21 cellular contexts compared by ENCODE assay signal in the genomic region with DNA sequence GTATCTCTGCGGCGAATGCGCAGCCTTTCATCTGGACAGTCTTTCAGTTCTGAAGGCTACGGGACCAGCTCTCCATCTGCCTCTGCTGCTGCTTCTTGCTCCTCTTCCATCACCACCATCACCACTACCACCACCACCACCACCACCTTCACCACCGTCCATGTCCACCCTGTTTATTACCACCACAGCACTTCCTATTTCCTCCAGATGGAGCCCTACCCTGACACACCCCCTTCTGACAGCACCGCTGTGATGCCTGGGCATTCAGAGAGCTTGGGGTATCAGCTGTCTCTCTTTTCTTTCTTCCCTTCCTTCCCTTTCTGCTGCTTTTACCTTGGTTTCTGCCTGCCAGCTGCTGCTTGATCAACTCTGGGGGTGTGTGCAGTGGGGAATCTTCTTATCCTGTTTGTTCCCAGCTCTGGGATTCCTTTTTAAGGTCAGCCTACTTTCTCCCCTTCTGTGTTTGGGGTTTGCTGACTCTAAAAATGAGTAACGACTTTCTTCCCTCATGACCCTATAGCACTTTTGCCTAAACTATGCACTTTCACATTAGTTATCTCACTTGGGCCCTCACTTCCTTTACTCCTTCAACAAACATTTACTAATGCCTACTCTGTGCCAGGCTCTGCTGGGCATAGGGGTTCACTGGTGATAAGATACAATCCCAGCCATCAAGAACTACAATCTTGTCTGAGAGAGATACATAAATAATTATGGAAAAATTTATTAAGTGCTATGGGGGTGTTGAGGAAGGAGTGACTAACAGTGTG. TPM values are rescaled to one million over a fixed set of nuclear protein-coding genes. Genes with fewer than 3 reads are reported as not detected.
DNase-seq lines count a peak whose midpoint lies in the region; ATAC-seq and TF ChIP-seq lines count a peak whose summit lies in the region.
"Had no signal": no experiment of that assay in that cellular context is flagged by ENCODE, and none has a peak within 500 bp of the region (broad histone marks: within the 10 kb centered on the region; RNA-seq: fewer than 3 reads in every experiment).

No MANE protein-coding gene starts in this region.

- H3K79me2 ChIP-seq in GM23338 (replicated peaks; ENCODE audit: insufficient read depth), result no peaks in the 10 kb centered on the region

- intact Hi-C loops in dendritic cell treated with granulocyte-macrophage colony-stimulating factor and Interleukin-4, amounts not matched to agents 40 ng/mL and 50 ng/mL, for 4 days (cut with micrococcal nuclease), result no loop called here
- intact Hi-C loops in stomach (cut with DNase I; ENCODE audit: low total_unique reads), result no loop called here

- H3K4me3 Mint-ChIP-seq in activated naive CD8-positive, alpha-beta T cell, result peak overlapping the region; percentile 10
- no peak overlapping the region for H3K4me3 Mint-ChIP-seq in activated naive CD8-positive, alpha-beta T cell treated with anti-CD3 and anti-CD28 coated beads, Interleukin-2, amount 50 U/mL, for 24 hours
- H3K4me3 Mint-ChIP-seq in T-helper 17 cell (no peak overlapping the region), GM23338 (no peak overlapping the region; the same call in 2 of the 3 replicates)
- H3K4me3 Mint-ChIP-seq in dendritic cell treated with granulocyte-macrophage colony-stimulating factor and Interleukin-4, amounts not matched to agents 40 ng/mL and 50 ng/mL, for 4 days, result no peak overlapping the region
- no peak overlapping the region for H3K4me3 Mint-ChIP-seq in stimulated activated memory B cell treated with anti-CD40 and anti-IgM and Interleukin-4, amounts not matched to agents 10 μg/mL and 1 μg/mL and 100 μg/mL, for 72 hours

- no peak for ATAC-seq in activated naive CD8-positive, alpha-beta T cell treated with anti-CD3 and anti-CD28 coated beads, Interleukin-2, amount 50 U/mL, for 24 hours
- ATAC-seq in T-helper 17 cell (no peak), GM23338 (no peak), HG03039 (IDR thresholded peaks at IDR 0.05; ENCODE audit: unreplicated experiment) (no peak)
- no peak for ATAC-seq in stimulated activated memory B cell treated with anti-CD40 and anti-IgM and Interleukin-4, amounts not matched to agents 10 μg/mL and 1 μg/mL and 100 μg/mL, for 72 hours
- ATAC-seq: heart left ventricle, K562, lower lobe of right lung had no signal

- no peaks in the 10 kb centered on the region for H3K9me2 ChIP-seq in GM23338 (ENCODE audit: insufficient read depth)

- no peak overlapping the region for H2AFZ ChIP-seq in GM23338

- H3K9me3 ChIP-seq in T-helper 17 cell (ENCODE audit: control insufficient read depth, low read length, poor library complexity, severe bottlenecking) (no peaks in the 10 kb centered on the region), stomach (no peaks in the 10 kb centered on the region)
- H3K9me3 ChIP-seq: heart left ventricle, lower lobe of right lung, prostate gland, suprapubic skin had no signal

- no peaks in the 10 kb centered on the region for H3K27me3 Mint-ChIP-seq in activated naive CD8-positive, alpha-beta T cell
- H3K27me3 Mint-ChIP-seq in activated naive CD8-positive, alpha-beta T cell treated with anti-CD3 and anti-CD28 coated beads, Interleukin-2, amount 50 U/mL, for 24 hours, result no peaks in the 10 kb centered on the region
- H3K27me3 Mint-ChIP-seq in T-helper 17 cell, result no peaks in the 10 kb centered on the region
- no peaks in the 10 kb centered on the region for H3K27me3 Mint-ChIP-seq in dendritic cell treated with granulocyte-macrophage colony-stimulating factor and Interleukin-4, amounts not matched to agents 40 ng/mL and 50 ng/mL, for 4 days
- peaks cover 5% of the 10 kb centered on the region for H3K27me3 Mint-ChIP-seq in GM23338 (ENCODE audit: insufficient read depth, low read depth, poor library complexity)
- H3K27me3 Mint-ChIP-seq in stimulated activated memory B cell treated with anti-CD40 and anti-IgM and Interleukin-4, amounts not matched to agents 10 μg/mL and 1 μg/mL and 100 μg/mL, for 72 hours, result no peaks in the 10 kb centered on the region

- peaks cover 6 to 17% (median 10%) of the 10 kb centered on the region in 4 donors for H3K4me1 ChIP-seq in stomach
- H3K4me1 ChIP-seq in GM23338 (ENCODE audit: insufficient read depth), result peaks cover 6% of the 10 kb centered on the region; the same call in 1 of the 2 replicates
- H3K4me1 ChIP-seq: lower lobe of right lung, prostate gland, suprapubic skin had no signal

- H3K4me3 ChIP-seq in stomach (no peak overlapping the region), GM23338 (no peak overlapping the region)
- H3K4me3 ChIP-seq: heart left ventricle, K562, lower lobe of right lung, prostate gland, skin epidermis, suprapubic skin had no signal

- no peak overlapping the region for H3K4me2 ChIP-seq in GM23338

- peak overlapping the region; percentile 83 for H3K27ac Mint-ChIP-seq in activated naive CD8-positive, alpha-beta T cell
- H3K27ac Mint-ChIP-seq in activated naive CD8-positive, alpha-beta T cell treated with anti-CD3 and anti-CD28 coated beads, Interleukin-2, amount 50 U/mL, for 24 hours, result no peak overlapping the region
- H3K27ac Mint-ChIP-seq in T-helper 17 cell (peak overlapping the region; percentile 77), GM23338 (no peak overlapping the region)
- peak overlapping the region; percentile 31 for H3K27ac Mint-ChIP-seq in dendritic cell treated with granulocyte-macrophage colony-stimulating factor and Interleukin-4, amounts not matched to agents 40 ng/mL and 50 ng/mL, for 4 days
- H3K27ac Mint-ChIP-seq in stimulated activated memory B cell treated with anti-CD40 and anti-IgM and Interleukin-4, amounts not matched to agents 10 μg/mL and 1 μg/mL and 100 μg/mL, for 72 hours, result no peak overlapping the region

- no peaks in the 10 kb centered on the region for H3K9me3 Mint-ChIP-seq in activated naive CD8-positive, alpha-beta T cell (ENCODE audit: low read depth)
- H3K9me3 Mint-ChIP-seq in activated naive CD8-positive, alpha-beta T cell treated with anti-CD3 and anti-CD28 coated beads, Interleukin-2, amount 50 U/mL, for 24 hours, result no peaks in the 10 kb centered on the region
- H3K9me3 Mint-ChIP-seq in dendritic cell treated with granulocyte-macrophage colony-stimulating factor and Interleukin-4, amounts not matched to agents 40 ng/mL and 50 ng/mL, for 4 days, result no peaks in the 10 kb centered on the region
- no peaks in the 10 kb centered on the region; the same call in 2 of the 3 replicates for H3K9me3 Mint-ChIP-seq in GM23338
- no peaks in the 10 kb centered on the region for H3K9me3 Mint-ChIP-seq in stimulated activated memory B cell treated with anti-CD40 and anti-IgM and Interleukin-4, amounts not matched to agents 10 μg/mL and 1 μg/mL and 100 μg/mL, for 72 hours

- DNase-seq in activated naive CD8-positive, alpha-beta T cell treated with anti-CD3 and anti-CD28 coated beads, Interleukin-2, amount 50 U/mL, for 24 hours, result no peak
- DNase-seq in T-helper 17 cell (no peak), stomach (no peak), GM23338 (ENCODE audit: low spot score) (no peak)
- DNase-seq: activated CD4-positive, CD25-positive, alpha-beta regulatory T cell; effector memory CD4-positive, alpha-beta T cell; heart left ventricle; lower lobe of right lung; NCI-H2029; NCI-H446 treated with DMSO at 0.1 percent for 48 hours; RPMI8226; stimulated activated CD4-positive, alpha-beta T cell treated with anti-CD3 and anti-CD28 coated beads, Interleukin-2, amount 100 ng/mL, for 48 hours; SW 1271 had no signal

- TF ChIP-seq CTCF in stomach (IDR thresholded peaks at IDR 0.05), result no peak
- 0 out of 4 replicates have a peak, but pooled peaks of 1 of the 2 experiments have one; percentile 4 for TF ChIP-seq CTCF in GM23338 (conservative IDR thresholded peaks at IDR 0.05; ENCODE audit: low read depth in 2 of 2)

- no peaks in the 10 kb centered on the region for H4K20me1 ChIP-seq in GM23338 (replicated peaks; ENCODE audit: insufficient read depth)

- WGBS in stomach, 5 donors, result 73 to 78% (median 75%) methylated on average over 7 of the region's 7 CpGs

- peak overlapping the region; percentile 21 to 64 (median 49) for H3K27ac ChIP-seq in stomach
- H3K27ac ChIP-seq in GM23338 (ENCODE audit: low read depth), result no peak overlapping the region
- H3K27ac ChIP-seq: heart left ventricle, lower lobe of right lung, prostate gland, skin epidermis, suprapubic skin had no signal

- H3K36me3 ChIP-seq in stomach (peaks cover 32 to 93% (median 82%) of the 10 kb centered on the region in 4 donors), GM23338 (ENCODE audit: insufficient read depth) (no peaks in the 10 kb centered on the region)

- TF ChIP-seq POLR2A in stomach (IDR thresholded peaks at IDR 0.05), result no peak

- peaks cover 42% of the 10 kb centered on the region for H3K4me1 Mint-ChIP-seq in activated naive CD8-positive, alpha-beta T cell (ENCODE audit: low read depth)
- peaks cover 32% of the 10 kb centered on the region for H3K4me1 Mint-ChIP-seq in activated naive CD8-positive, alpha-beta T cell treated with anti-CD3 and anti-CD28 coated beads, Interleukin-2, amount 50 U/mL, for 24 hours
- H3K4me1 Mint-ChIP-seq in T-helper 17 cell (peaks cover 59% of the 10 kb centered on the region), GM23338 (peaks cover 12% of the 10 kb centered on the region)
- peaks cover 46% of the 10 kb centered on the region for H3K4me1 Mint-ChIP-seq in dendritic cell treated with granulocyte-macrophage colony-stimulating factor and Interleukin-4, amounts not matched to agents 40 ng/mL and 50 ng/mL, for 4 days (ENCODE audit: low read depth)
- peaks cover 17% of the 10 kb centered on the region for H3K4me1 Mint-ChIP-seq in stimulated activated memory B cell treated with anti-CD40 and anti-IgM and Interleukin-4, amounts not matched to agents 10 μg/mL and 1 μg/mL and 100 μg/mL, for 72 hours

- TF ChIP-seq EP300 in stomach (IDR thresholded peaks at IDR 0.05), result no peak

- H3K27me3 ChIP-seq in stomach (no peaks in the 10 kb centered on the region), GM23338 (ENCODE audit: insufficient read depth) (no peaks in the 10 kb centered on the region)
- H3K27me3 ChIP-seq: heart left ventricle, suprapubic skin had no signal

- no peaks in the 10 kb centered on the region for H3F3A ChIP-seq in GM23338 (replicated peaks; ENCODE audit: low read depth)

- H3K36me3 Mint-ChIP-seq in activated naive CD8-positive, alpha-beta T cell, result peaks cover 18% of the 10 kb centered on the region
- peaks cover 31% of the 10 kb centered on the region for H3K36me3 Mint-ChIP-seq in activated naive CD8-positive, alpha-beta T cell treated with anti-CD3 and anti-CD28 coated beads, Interleukin-2, amount 50 U/mL, for 24 hours (ENCODE audit: low read depth)
- H3K36me3 Mint-ChIP-seq in T-helper 17 cell (ENCODE audit: low read depth) (peaks cover 31% of the 10 kb centered on the region), GM23338 (ENCODE audit: low read depth) (no peaks in the 10 kb centered on the region; the same call in 2 of the 3 replicates)
- peaks cover 91% of the 10 kb centered on the region for H3K36me3 Mint-ChIP-seq in dendritic cell treated with granulocyte-macrophage colony-stimulating factor and Interleukin-4, amounts not matched to agents 40 ng/mL and 50 ng/mL, for 4 days (ENCODE audit: low read depth)
- peaks cover 71% of the 10 kb centered on the region for H3K36me3 Mint-ChIP-seq in stimulated activated memory B cell treated with anti-CD40 and anti-IgM and Interleukin-4, amounts not matched to agents 10 μg/mL and 1 μg/mL and 100 μg/mL, for 72 hours

RNA-seq across cellular contexts. Expression of gene RRM1, which starts 7.8 kb away (rescaled TPM):
- total RNA-seq in T-helper 17 cell, result 10 to 100 TPM; 54.9 to 66.5 TPM
- total RNA-seq in stomach, result 100 to 1,000 TPM in 1 of 5 donors, 10 to 100 TPM in 4; 20.4 to 100 (median 78.4) TPM
- polyA plus RNA-seq in stomach, result 10 to 100 TPM; 16.6 to 20.6 (median 17.2) TPM
- total RNA-seq in GM23338 (2014; rRNA removed; shearing (Covaris generic)), result 96.8 and 118 TPM in 2 replicates
- polyA plus RNA-seq in GM23338 (2016; fragmentation: Nextera tagmentation; extraction: Ambion mirVana), result 43.6 and 47.3 TPM in 2 replicates

Comparison
In these comparisons a context has a peak if more than half of its experiments do, and no peak if none do; other contexts are left out.
1. H3K27ac Mint-ChIP-seq: peak in activated naive CD8-positive, alpha-beta T cell (single experiment), T-helper 17 cell (single experiment) and dendritic cell treated with granulocyte-macrophage colony-stimulating factor and Interleukin-4, amounts not matched to agents 40 ng/mL and 50 ng/mL, for 4 days (single experiment); none in activated naive CD8-positive, alpha-beta T cell treated with anti-CD3 and anti-CD28 coated beads, Interleukin-2, amount 50 U/mL, for 24 hours (single experiment), GM23338 (single experiment) and stimulated activated memory B cell treated with anti-CD40 and anti-IgM and Interleukin-4, amounts not matched to agents 10 μg/mL and 1 μg/mL and 100 μg/mL, for 72 hours (single experiment).